8 cellular contexts compared by ENCODE assay signal in genomic region chr10:70478191-70479160, GRCh38. TPM values are rescaled to one million over a fixed set of nuclear protein-coding genes. Genes with fewer than 3 reads are reported as not detected.
DNase-seq lines count a peak whose midpoint lies in the region; ATAC-seq and TF ChIP-seq lines count a peak whose summit lies in the region.

TSS of gene PALD1 (plus strand) at chr10:70478767. CDS start at chr10:70525952, 47,185 bp downstream.

- H3K27me3 ChIP-seq in SU-DHL-6 (ENCODE audit: low read length) = no peaks in the 10 kb centered on the region
- no peaks in the 10 kb centered on the region for H3K27me3 ChIP-seq in body of pancreas
- H3K27me3 ChIP-seq in skeletal muscle tissue (ENCODE audit: control insufficient read depth in 3 of 3, insufficient read depth in 3 of 3, low read length in 3 of 3) = no peaks in the 10 kb centered on the region

- TF ChIP-seq CTCF in SU-DHL-6 (IDR thresholded peaks at IDR 0.05; ENCODE audit: insufficient read depth, low read length, poor library complexity, severe bottlenecking) (no peak), body of pancreas (IDR thresholded peaks at IDR 0.05) (peak in 4 of 7 experiments; percentile 8 to 51 (median 38))

- H3K4me1 ChIP-seq in body of pancreas = peaks cover 42% of the 10 kb centered on the region
- H3K4me1 ChIP-seq in skeletal muscle tissue (ENCODE audit: control insufficient read depth in 3 of 3, insufficient read depth in 3 of 3, low read length in 3 of 3) = peaks cover 62 to 87% (median 72%) of the 10 kb centered on the region in 3 donors

- H3K9me2 ChIP-seq in SU-DHL-6 (replicated peaks; ENCODE audit: insufficient read depth, low read length) = no peaks in the 10 kb centered on the region

- peaks cover 53% of the 10 kb centered on the region for H3F3A ChIP-seq in SU-DHL-6 (ENCODE audit: insufficient read depth)

- H3K9ac ChIP-seq in SU-DHL-6 (ENCODE audit: low read length) (peak within 1 kb of the TSS; percentile 91), skeletal muscle tissue (ENCODE audit: low read depth in 1 of 3, low read length in 3 of 3) (peak within 1 kb of the TSS; percentile 59 to 77 (median 69))

- ATAC-seq in HG03280 (IDR thresholded peaks at IDR 0.05; ENCODE audit: unreplicated experiment) = peak; percentile 42
- ATAC-seq in body of pancreas = peak; percentile 50
- ATAC-seq in GM21526 (IDR thresholded peaks at IDR 0.05; ENCODE audit: low FRiP score, unreplicated experiment) = no peak
- no peak for ATAC-seq in HG03520 (IDR thresholded peaks at IDR 0.05; ENCODE audit: unreplicated experiment)

- DNase-seq in D341Med (ENCODE audit: low spot score) (peak; percentile 70), body of pancreas (peak; percentile 37 to 71 (median 62)), iPS-NIHi11 (ENCODE audit: low spot score) (peak; percentile 96)

- H3K4me3 ChIP-seq in SU-DHL-6 (ENCODE audit: insufficient read depth, low read length, poor library complexity, severe bottlenecking) (peak within 1 kb of the TSS; percentile 80), body of pancreas (peak within 1 kb of the TSS in 1 of 2 donors; percentile 33), skeletal muscle tissue (ENCODE audit: low read length in 3 of 3) (peak within 1 kb of the TSS; percentile 67 to 72 (median 68))

- peak in 2 of 3 donors; percentile 24 to 57 for TF ChIP-seq POLR2A in body of pancreas (IDR thresholded peaks at IDR 0.05)

- H3K27ac ChIP-seq in SU-DHL-6 (ENCODE audit: low read depth, low read length) (peak within 1 kb of the TSS; percentile 96), body of pancreas (peak within 1 kb of the TSS; percentile 63 to 86 (median 72)), skeletal muscle tissue (ENCODE audit: low read depth, low read length) (peak within 1 kb of the TSS; percentile 67)

- no peaks in the 10 kb centered on the region for H3K9me3 ChIP-seq in SU-DHL-6 (ENCODE audit: insufficient read depth, low read length)
- H3K9me3 ChIP-seq in body of pancreas = no peaks in the 10 kb centered on the region
- no peaks in the 10 kb centered on the region for H3K9me3 ChIP-seq in skeletal muscle tissue (ENCODE audit: control insufficient read depth in 3 of 3, low read length in 3 of 3)

- H4K20me1 ChIP-seq in SU-DHL-6 (ENCODE audit: low read depth, low read length) = no peaks in the 10 kb centered on the region

- 0 to 1% methylated on average over 1 to 101 of the region's 110 CpGs for WGBS in body of pancreas, 2 donors

- peak within 1 kb of the TSS; percentile 72 for H2AFZ ChIP-seq in SU-DHL-6 (ENCODE audit: low read depth, low read length, severe bottlenecking)

- H3K36me3 ChIP-seq in SU-DHL-6 (ENCODE audit: low read length) (no peaks in the 10 kb centered on the region), body of pancreas (replicated peaks in 1 of 2; ENCODE audit: insufficient read depth in 1 of 2, low read depth in 2 of 2) (no peaks in the 10 kb centered on the region), skeletal muscle tissue (ENCODE audit: control insufficient read depth in 3 of 3, insufficient read depth in 3 of 3, low read length in 3 of 3) (no peaks in the 10 kb centered on the region)

- H3K4me2 ChIP-seq in SU-DHL-6 (ENCODE audit: low read depth, low read length, poor library complexity, severe bottlenecking) = peak within 1 kb of the TSS; percentile 95

- intact Hi-C loops in body of pancreas (cut with DNase I) = loop anchor here (10.0 kb wide), 1 partner anchor 276 kb away; no protein-coding TSS in a partner anchor

- H3K79me2 ChIP-seq in SU-DHL-6 (ENCODE audit: insufficient read depth, low read length) = peaks cover 43% of the 10 kb centered on the region

RNA-seq across cellular contexts. Expression of gene PALD1, which starts in this region (rescaled TPM):
- total RNA-seq in body of pancreas = 10 to 100 TPM in 1 of 2 donors, 1 to 10 TPM in 1; 4.9 to 11.7 TPM
- total RNA-seq in skeletal muscle tissue = 15.7 TPM

Comparison
In these comparisons a context has a peak if more than half of its experiments do, and no peak if none do; other contexts are left out.
1. ATAC-seq: peak in HG03280 (single experiment) and body of pancreas (single experiment); none in GM21526 (single experiment) and HG03520 (single experiment).
2. Peak in every context shown above with its lines, with median percentiles within 50 percentile points of each other: DNase-seq and H3K27ac ChIP-seq.